Comparison of ENCODE assay signal across 25 cellular contexts in genomic region chr13:110404321-110404720, GRCh38.
DNase-seq lines count a peak whose midpoint lies in the region; ATAC-seq, FAIRE-seq and TF ChIP-seq lines count a peak whose summit lies in the region.
"Had no signal": no experiment of that assay in that cellular context is flagged by ENCODE, and none has a peak within 500 bp of the region (broad histone marks: within the 10 kb centered on the region; RNA-seq: fewer than 3 reads in every experiment).

No MANE protein-coding gene starts in this region.

- peaks cover 85% of the 10 kb centered on the region for H3K4me1 Mint-ChIP-seq in astrocyte (ENCODE audit: low read depth, unreplicated experiment)

- WGBS in GM23248 (ENCODE audit: low coverage in 1 of 2, low lambda C conversion rate in 2 of 2, missing lambda C conversion rate in 2 of 2), 2 experiments = 92 to 94% methylated on average over 4 of the region's 4 CpGs
- 96% methylated on average over 4 of the region's 4 CpGs for WGBS in smooth muscle cell (ENCODE audit: low lambda C conversion rate)

- no peak for FAIRE-seq in astrocyte (lab: Jason Lieb, UNC)
- FAIRE-seq: colon, H1 had no signal

- peak overlapping the region; percentile 98 for H3K27ac ChIP-seq in GM23248
- peak overlapping the region; percentile 85 for H3K27ac ChIP-seq in astrocyte (ENCODE audit: low read depth, low read length)
- H3K27ac ChIP-seq in muscle layer of colon (ENCODE audit: low read depth, low read length) = peak overlapping the region; percentile 19
- H3K27ac ChIP-seq in smooth muscle cell (ENCODE audit: low read depth) = peak overlapping the region; percentile 100

- H3K9me2 ChIP-seq in GM23248 (ENCODE audit: insufficient read depth) = no peaks in the 10 kb centered on the region

- ATAC-seq in GM21423 (IDR thresholded peaks at IDR 0.05; ENCODE audit: unreplicated experiment) = no peak
- ATAC-seq: effector memory CD8-positive, alpha-beta T cell; esophagus mucosa; naive thymus-derived CD4-positive, alpha-beta T cell; Panc1 had no signal

- H3K27me3 ChIP-seq in GM23248 (replicated peaks; ENCODE audit: insufficient read depth) = no peaks in the 10 kb centered on the region
- no peaks in the 10 kb centered on the region for H3K27me3 ChIP-seq in astrocyte (ENCODE audit: insufficient read depth, low read length)
- H3K27me3 ChIP-seq in muscle layer of colon (ENCODE audit: control insufficient read depth in 1 of 2, insufficient read depth in 2 of 2, low read length in 2 of 2) = no peaks in the 10 kb centered on the region
- no peaks in the 10 kb centered on the region for H3K27me3 ChIP-seq in smooth muscle cell (ENCODE audit: low read depth)
- H3K27me3 ChIP-seq: breast epithelium had no signal

- peak overlapping the region; percentile 60 for H3K4me2 ChIP-seq in GM23248 (ENCODE audit: unreplicated experiment)
- H3K4me2 ChIP-seq in astrocyte (ENCODE audit: low read length) = peak overlapping the region; percentile 13
- H3K4me2 ChIP-seq in smooth muscle cell = peak overlapping the region; percentile 65

- H3K9me3 ChIP-seq in GM23248 (ENCODE audit: low read depth) (no peaks in the 10 kb centered on the region), astrocyte (ENCODE audit: insufficient read depth, low read depth, low read length) (no peaks in the 10 kb centered on the region), muscle layer of colon (ENCODE audit: low read length) (no peaks in the 10 kb centered on the region), smooth muscle cell (replicated peaks; ENCODE audit: low read depth) (no peaks in the 10 kb centered on the region)
- H3K9me3 ChIP-seq: breast epithelium had no signal

- H3K27me3 Mint-ChIP-seq in astrocyte (ENCODE audit: low read depth, unreplicated experiment) = no peaks in the 10 kb centered on the region

- DNase-seq in GM23248 (no peak), astrocyte (ENCODE audit: low read depth) (no peak), smooth muscle cell (lab: John Stamatoyannopoulos, UW; ENCODE audit: unreplicated experiment) (no peak), DMS153 treated with DMSO at 0.1 percent for 48 hours (lab: John Stamatoyannopoulos, UW; ENCODE audit: unreplicated experiment) (no peak), NCI-H1092 treated with DMSO at 0.1 percent for 48 hours (lab: John Stamatoyannopoulos, UW) (no peak)
- no peak for DNase-seq in stimulated activated CD4-positive, alpha-beta T cell treated with anti-CD3 and anti-CD28 coated beads, Interleukin-1b, Interleukin-23, amount 100 ng/mL, for 48 hours
- DNase-seq: activated CD8-positive, alpha-beta memory T cell treated with anti-CD3 and anti-CD28 coated beads for 24 hours; activated T-cell treated with anti-CD3 and anti-CD28 coated beads, Interleukin-2, amount 50 U/mL, for 1 hour; C1 segment of cervical spinal cord; DND-41; effector memory CD8-positive, alpha-beta T cell; KG1; kidney glomerular epithelial cell; naive thymus-derived CD4-positive, alpha-beta T cell; NCI-H1694; NCI-H2171 treated with DMSO at 0.1 percent for 48 hours; NCI-H524 treated with DMSO at 0.1 percent for 48 hours; substantia nigra had no signal

- H3K9ac ChIP-seq in GM23248 (peak overlapping the region; percentile 44), astrocyte (ENCODE audit: low read length) (peak overlapping the region; percentile 67), muscle layer of colon (ENCODE audit: low read length) (no peak overlapping the region), smooth muscle cell (ENCODE audit: low read depth) (peak overlapping the region; percentile 60)

- no peaks in the 10 kb centered on the region for H4K20me1 ChIP-seq in GM23248 (ENCODE audit: insufficient read depth)
- no peaks in the 10 kb centered on the region for H4K20me1 ChIP-seq in astrocyte (ENCODE audit: insufficient read depth, low read length)
- no peaks in the 10 kb centered on the region for H4K20me1 ChIP-seq in smooth muscle cell (ENCODE audit: low read depth)

- H2AFZ ChIP-seq in GM23248 (no peak overlapping the region), astrocyte (ENCODE audit: low read depth, low read length) (no peak overlapping the region), smooth muscle cell (ENCODE audit: low read depth) (no peak overlapping the region)

- H3K4me1 ChIP-seq in GM23248 (ENCODE audit: insufficient read depth) (peaks cover 74% of the 10 kb centered on the region), astrocyte (ENCODE audit: insufficient read depth, low read length) (peaks cover 81% of the 10 kb centered on the region), muscle layer of colon (ENCODE audit: insufficient read depth, low read length) (peaks cover 67% of the 10 kb centered on the region), smooth muscle cell (ENCODE audit: low read depth) (peaks cover 30% of the 10 kb centered on the region)
- H3K4me1 ChIP-seq: breast epithelium had no signal

- peaks cover 45% of the 10 kb centered on the region for H3K36me3 Mint-ChIP-seq in astrocyte (ENCODE audit: low read depth, unreplicated experiment)

- in situ Hi-C loops in GM23248 (cut with MboI) = no loop called here

- H3K9me3 Mint-ChIP-seq in astrocyte (ENCODE audit: unreplicated experiment) = no peaks in the 10 kb centered on the region
- H3K9me3 Mint-ChIP-seq: effector memory CD8-positive, alpha-beta T cell had no signal

- peaks cover 74% of the 10 kb centered on the region for H3F3A ChIP-seq in GM23248 (ENCODE audit: insufficient read depth)
- H3F3A ChIP-seq in smooth muscle cell (ENCODE audit: low read depth) = peaks cover 77% of the 10 kb centered on the region

- H3K4me3 ChIP-seq in GM23248 = no peak overlapping the region
- no peak overlapping the region for H3K4me3 ChIP-seq in astrocyte (ENCODE audit: insufficient read depth, low read depth, low read length)
- H3K4me3 ChIP-seq in muscle layer of colon (ENCODE audit: low read depth in 1 of 2, low read length in 2 of 2) = no peak overlapping the region
- H3K4me3 ChIP-seq in smooth muscle cell = no peak overlapping the region
- H3K4me3 ChIP-seq: breast epithelium had no signal

- no peaks in the 10 kb centered on the region for H3K36me3 ChIP-seq in GM23248 (ENCODE audit: low read depth)
- H3K36me3 ChIP-seq in astrocyte (ENCODE audit: insufficient read depth, low read length) = peaks cover 11% of the 10 kb centered on the region
- peaks cover 15% of the 10 kb centered on the region for H3K36me3 ChIP-seq in muscle layer of colon (ENCODE audit: insufficient read depth, low read length)
- no peaks in the 10 kb centered on the region for H3K36me3 ChIP-seq in smooth muscle cell (ENCODE audit: low read depth)
- H3K36me3 ChIP-seq: breast epithelium had no signal

- no peak overlapping the region for H3K4me3 Mint-ChIP-seq in astrocyte (ENCODE audit: unreplicated experiment)
- H3K4me3 Mint-ChIP-seq: effector memory CD8-positive, alpha-beta T cell; naive thymus-derived CD4-positive, alpha-beta T cell had no signal

- peak overlapping the region; percentile 99 for H3K27ac Mint-ChIP-seq in astrocyte (ENCODE audit: unreplicated experiment)
- H3K27ac Mint-ChIP-seq: effector memory CD8-positive, alpha-beta T cell; naive thymus-derived CD4-positive, alpha-beta T cell had no signal

- H3K79me2 ChIP-seq in GM23248 (ENCODE audit: insufficient read depth) (no peaks in the 10 kb centered on the region), astrocyte (ENCODE audit: insufficient read depth, low read length) (peaks cover 29% of the 10 kb centered on the region), smooth muscle cell (ENCODE audit: low read depth) (peaks cover 41% of the 10 kb centered on the region)

- no peak for TF ChIP-seq CTCF in astrocyte (IDR thresholded peaks at IDR 0.05; ENCODE audit: insufficient read depth, low read depth, low read length)
- no peak for TF ChIP-seq CTCF in smooth muscle cell (IDR thresholded peaks at IDR 0.05; ENCODE audit: borderline replicate concordance, insufficient read depth, poor library complexity, severe bottlenecking)

Comparison
In these comparisons a context has a peak if more than half of its experiments do, and no peak if none do; other contexts are left out.
1. H3K27ac ChIP-seq: peak in every context shown above with its lines; median percentile 100 in smooth muscle cell; 98 in GM23248; 85 in astrocyte; 19 in muscle layer of colon.
2. H3K4me2 ChIP-seq: peak in every context shown above with its lines; median percentile 65 in smooth muscle cell; 60 in GM23248; 13 in astrocyte.